In the genomic region with DNA sequence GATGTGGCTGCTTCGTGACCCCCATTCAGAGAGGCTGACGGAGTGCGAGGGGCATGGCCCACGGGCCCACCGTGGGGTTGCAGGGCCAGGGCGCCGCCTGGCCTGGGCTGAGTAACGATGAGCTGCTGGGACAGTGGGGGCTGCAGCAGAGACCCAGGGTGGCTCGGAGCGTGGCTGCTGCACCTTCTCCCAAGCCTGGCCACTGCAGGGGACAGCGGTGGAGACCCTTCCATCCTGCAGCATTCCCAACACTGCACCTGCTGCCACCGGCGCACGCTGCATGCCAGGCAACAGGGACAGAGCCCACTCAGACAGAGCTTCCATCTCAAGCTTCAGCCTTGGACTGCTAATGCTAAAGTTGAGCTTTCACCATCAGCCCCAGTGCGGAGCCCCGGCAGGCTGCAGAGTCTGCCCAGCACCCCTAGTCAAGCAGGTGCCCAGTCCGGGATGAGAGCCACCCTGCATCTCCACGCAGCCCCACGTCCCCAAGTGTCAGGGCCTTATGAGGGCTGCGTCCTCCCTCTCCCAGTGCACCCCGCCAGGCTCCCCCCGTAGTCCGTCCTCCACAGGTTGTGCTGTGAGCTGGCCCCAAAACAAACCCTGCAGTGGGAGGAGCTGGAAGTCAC, we compare ENCODE assay signal across 26 cellular contexts.
DNase-seq lines count a peak whose midpoint lies in the region; ATAC-seq, FAIRE-seq and TF ChIP-seq lines count a peak whose summit lies in the region.
"Had no signal": no experiment of that assay in that cellular context is flagged by ENCODE, and none has a peak within 500 bp of the region (broad histone marks: within the 10 kb centered on the region; RNA-seq: fewer than 3 reads in every experiment).

No MANE protein-coding gene starts in this region.

- DNase-seq in activated naive CD8-positive, alpha-beta T cell treated with anti-CD3 and anti-CD28 coated beads, Interleukin-2, amount 50 U/mL, for 24 hours = no peak
- DNase-seq in activated naive CD8-positive, alpha-beta T cell treated with anti-CD3 and anti-CD28 coated beads for 36 hours = no peak
- no peak for DNase-seq in HepG2 (ENCODE audit: low spot score)
- peak; percentile 52 for DNase-seq in sigmoid colon
- no peak for DNase-seq in vagina (ENCODE audit: extremely low spot score in 2 of 2)
- no peak for DNase-seq in activated naive CD4-positive, alpha-beta T cell treated with anti-CD3 and anti-CD28 coated beads for 36 hours
- no peak for DNase-seq in GM12892 (ENCODE audit: insufficient read length)
- DNase-seq in NCI-H2081 treated with DMSO at 0.1 percent for 48 hours (lab: John Stamatoyannopoulos, UW) = no peak
- DNase-seq: ACHN; Calu3; CD8-positive, alpha-beta memory T cell; MV-4-11; NCI-H1105 treated with DMSO at 0.1 percent for 48 hours; NCI-H1694 treated with DMSO at 0.1 percent for 48 hours; NCI-H446; NCI-H526 treated with DMSO at 0.1 percent for 48 hours; PC-9; SHP77 treated with DMSO at 0.1 percent for 48 hours had no signal

- BruUV-seq in HepG2 (replicated peaks; lab: Mats Ljungman, UMichigan) = no TSS peak

- H3K4me1 ChIP-seq in HepG2 (ENCODE audit: insufficient read depth, low read length) (peaks cover 57% of the 10 kb centered on the region), sigmoid colon (peaks cover 0 to 13% (median 3%) of the 10 kb centered on the region in 4 donors), vagina (peaks cover 16% of the 10 kb centered on the region)

- TF ChIP-seq CTCF in HepG2 (CRISPR knock-in tag; IDR thresholded peaks at IDR 0.05) (no peak), sigmoid colon (IDR thresholded peaks at IDR 0.05) (no peak), vagina (IDR thresholded peaks at IDR 0.05) (no peak)

- 71% methylated on average over 13 of the region's 23 CpGs for WGBS in HepG2 (ENCODE audit: low lambda C conversion rate)
- whole genome bisulfite sequencing in sigmoid colon, 2 donors = 93 to 94% methylated on average over 23 of the region's 23 CpGs

- H3K27me3 Mint-ChIP-seq in activated naive CD8-positive, alpha-beta T cell treated with anti-CD3 and anti-CD28 coated beads, Interleukin-2, amount 50 U/mL, for 24 hours = peaks cover 5% of the 10 kb centered on the region
- peaks cover 18% of the 10 kb centered on the region for H3K27me3 Mint-ChIP-seq in activated naive CD8-positive, alpha-beta T cell treated with anti-CD3 and anti-CD28 coated beads for 36 hours
- peaks cover 8% of the 10 kb centered on the region for H3K27me3 Mint-ChIP-seq in activated naive CD4-positive, alpha-beta T cell treated with anti-CD3 and anti-CD28 coated beads for 36 hours (ENCODE audit: low read depth)

- no peak for TF ChIP-seq EP300 in HepG2 (IDR thresholded peaks at IDR 0.05; ENCODE audit: low read depth in 2 of 2, low read length in 2 of 2)
- no peak for TF ChIP-seq EP300 in HepG2 (CRISPR knock-in tag; IDR thresholded peaks at IDR 0.05; ENCODE audit: borderline replicate concordance)
- no peak for TF ChIP-seq EP300 in sigmoid colon (IDR thresholded peaks at IDR 0.05)

- no peak overlapping the region for H3K27ac Mint-ChIP-seq in activated naive CD8-positive, alpha-beta T cell treated with anti-CD3 and anti-CD28 coated beads, Interleukin-2, amount 50 U/mL, for 24 hours
- H3K27ac Mint-ChIP-seq in activated naive CD8-positive, alpha-beta T cell treated with anti-CD3 and anti-CD28 coated beads for 36 hours = no peak overlapping the region
- H3K27ac Mint-ChIP-seq in activated naive CD4-positive, alpha-beta T cell treated with anti-CD3 and anti-CD28 coated beads for 36 hours = no peak overlapping the region
- H3K27ac Mint-ChIP-seq: CD8-positive, alpha-beta memory T cell; GM23338; IgD-negative memory B cell had no signal

- H3K27ac ChIP-seq in HepG2 (ENCODE audit: extremely low read length, insufficient read depth, low read length) (no peak overlapping the region), sigmoid colon (no peak overlapping the region), vagina (peak overlapping the region; percentile 19)
- H3K27ac ChIP-seq: 22Rv1, C4-2B, PC-9, SK-N-MC had no signal

- TF ChIP-seq RAD21 in HepG2 (CRISPR knock-in tag; IDR thresholded peaks at IDR 0.05) = no peak

- intact Hi-C loops in HepG2 (cut with micrococcal nuclease; ENCODE audit: unreplicated experiment) = loop anchor here (5.0 kb wide), 1 partner anchor 180 kb away; no protein-coding TSS in a partner anchor
- intact Hi-C loops in sigmoid colon (cut with DNase I) = no loop called here
- intact Hi-C loops in vagina (cut with DNase I) = no loop called here
- intact Hi-C loops in activated naive CD4-positive, alpha-beta T cell treated with anti-CD3 and anti-CD28 coated beads for 36 hours (cut with micrococcal nuclease) = no loop called here

- no peaks in the 10 kb centered on the region for H3K9me3 Mint-ChIP-seq in activated naive CD8-positive, alpha-beta T cell treated with anti-CD3 and anti-CD28 coated beads, Interleukin-2, amount 50 U/mL, for 24 hours
- peaks cover 1% of the 10 kb centered on the region for H3K9me3 Mint-ChIP-seq in activated naive CD8-positive, alpha-beta T cell treated with anti-CD3 and anti-CD28 coated beads for 36 hours
- H3K9me3 Mint-ChIP-seq in activated naive CD4-positive, alpha-beta T cell treated with anti-CD3 and anti-CD28 coated beads for 36 hours = peaks cover 2% of the 10 kb centered on the region

- no peaks in the 10 kb centered on the region for H3K4me1 Mint-ChIP-seq in activated naive CD8-positive, alpha-beta T cell treated with anti-CD3 and anti-CD28 coated beads, Interleukin-2, amount 50 U/mL, for 24 hours
- H3K4me1 Mint-ChIP-seq in activated naive CD8-positive, alpha-beta T cell treated with anti-CD3 and anti-CD28 coated beads for 36 hours = no peaks in the 10 kb centered on the region
- H3K4me1 Mint-ChIP-seq in activated naive CD4-positive, alpha-beta T cell treated with anti-CD3 and anti-CD28 coated beads for 36 hours (ENCODE audit: low read depth) = no peaks in the 10 kb centered on the region
- H3K4me1 Mint-ChIP-seq: CD8-positive, alpha-beta memory T cell had no signal

- H3K27me3 ChIP-seq in HepG2 (ENCODE audit: control insufficient read depth in 1 of 2, insufficient read depth in 2 of 2, low read length in 2 of 2) (no peaks in the 10 kb centered on the region), sigmoid colon (no peaks in the 10 kb centered on the region), vagina (no peaks in the 10 kb centered on the region)

- no peaks in the 10 kb centered on the region for H3K36me3 ChIP-seq in HepG2 (replicated peaks in 1 of 2; ENCODE audit: control insufficient read depth in 1 of 2, insufficient read depth in 2 of 2, low read length in 2 of 2)
- H3K36me3 ChIP-seq in sigmoid colon = no peaks in the 10 kb centered on the region
- no peaks in the 10 kb centered on the region for H3K36me3 ChIP-seq in vagina

- H2AFZ ChIP-seq in HepG2 (ENCODE audit: low read length) = no peak overlapping the region
- H2AFZ ChIP-seq: GM23338, PC-9 had no signal

- CTCF ChIA-PET in HepG2 (lab: Yijun Ruan, JAX; ENCODE audit: low intra/inter-chr PET ratio, low total read pairs) = no interaction called here
- CTCF ChIA-PET in activated naive CD4-positive, alpha-beta T cell treated with anti-CD3 and anti-CD28 coated beads for 36 hours (lab: Charles Lee) = no interaction called here

- H3K9me3 ChIP-seq in HepG2 (ENCODE audit: low read length) (no peaks in the 10 kb centered on the region), sigmoid colon (no peaks in the 10 kb centered on the region), vagina (no peaks in the 10 kb centered on the region)

- POLR2A ChIA-PET in HepG2 (lab: Yijun Ruan, JAX) = interaction anchor here (1.4 to 2.4 kb wide), 3 partner anchors 20 to 54 kb away, joined by 3 to 26 read pairs (median 14); no protein-coding TSS in a partner anchor

- no peaks in the 10 kb centered on the region for H4K20me1 ChIP-seq in HepG2 (ENCODE audit: insufficient read depth, low read length)

- no peak overlapping the region for H3K4me3 Mint-ChIP-seq in activated naive CD8-positive, alpha-beta T cell treated with anti-CD3 and anti-CD28 coated beads, Interleukin-2, amount 50 U/mL, for 24 hours
- H3K4me3 Mint-ChIP-seq in activated naive CD8-positive, alpha-beta T cell treated with anti-CD3 and anti-CD28 coated beads for 36 hours = no peak overlapping the region
- H3K4me3 Mint-ChIP-seq in activated naive CD4-positive, alpha-beta T cell treated with anti-CD3 and anti-CD28 coated beads for 36 hours = no peak overlapping the region
- H3K4me3 Mint-ChIP-seq: CD8-positive, alpha-beta memory T cell; GM23338; IgD-negative memory B cell had no signal

- no peak overlapping the region for H3K9ac ChIP-seq in HepG2 (ENCODE audit: insufficient read depth, low read depth, low read length)

- H3K79me2 ChIP-seq in HepG2 (ENCODE audit: insufficient read depth, low read length) = no peaks in the 10 kb centered on the region

- H3K4me3 ChIP-seq in HepG2 (replicated peaks in 1 of 3; ENCODE audit: insufficient read depth in 1 of 3, low read depth in 2 of 3, low read length in 3 of 3) (no peak overlapping the region), sigmoid colon (no peak overlapping the region), vagina (no peak overlapping the region)
- H3K4me3 ChIP-seq: GM23338, PC-9, SK-N-MC had no signal

- no peaks in the 10 kb centered on the region for H3K36me3 Mint-ChIP-seq in activated naive CD8-positive, alpha-beta T cell treated with anti-CD3 and anti-CD28 coated beads, Interleukin-2, amount 50 U/mL, for 24 hours (ENCODE audit: low read depth)
- no peaks in the 10 kb centered on the region for H3K36me3 Mint-ChIP-seq in activated naive CD8-positive, alpha-beta T cell treated with anti-CD3 and anti-CD28 coated beads for 36 hours
- no peaks in the 10 kb centered on the region for H3K36me3 Mint-ChIP-seq in activated naive CD4-positive, alpha-beta T cell treated with anti-CD3 and anti-CD28 coated beads for 36 hours (ENCODE audit: low read depth)
- H3K36me3 Mint-ChIP-seq: IgD-negative memory B cell had no signal

- TF ChIP-seq POLR2A in HepG2 (IDR thresholded peaks at IDR 0.05; ENCODE audit: insufficient read depth in 1 of 2, low read depth in 2 of 2, low read length in 2 of 2) (no peak), sigmoid colon (IDR thresholded peaks at IDR 0.05) (no peak), vagina (IDR thresholded peaks at IDR 0.05) (no peak), GM12892 (IDR thresholded peaks at IDR 0.05; ENCODE audit: low read depth, low read length) (no peak)

- no peak for FAIRE-seq in HepG2 (lab: Jason Lieb, UNC)
- no peak for FAIRE-seq in GM12892 (lab: Jason Lieb, UNC)
- FAIRE-seq: G401.6, GM18507 had no signal

- in situ Hi-C loops in HepG2 (cut with HindIII; ENCODE audit: extremely low pct_ligation_motif_present, low pct_unique_long_range_greater_than_20kb) = no loop called here

- peak overlapping the region; percentile 32 for H3K4me2 ChIP-seq in HepG2 (ENCODE audit: low read depth, low read length)
- H3K4me2 ChIP-seq: GM23338, PC-9 had no signal

- peak; percentile 28 for ATAC-seq in activated naive CD8-positive, alpha-beta T cell treated with anti-CD3 and anti-CD28 coated beads, Interleukin-2, amount 50 U/mL, for 24 hours
- peak; percentile 3; the same call in 2 of the 3 replicates for ATAC-seq in HepG2
- ATAC-seq: GM23338, HCT116 had no signal

TF ChIP-seq in HepG2, 621 proteins besides CTCF, POLR2A, EP300 and RAD21 (continues in another document):
- TF ChIP-seq ZNF775 (CRISPR knock-in tag; IDR thresholded peaks at IDR 0.05; ENCODE audit: borderline replicate concordance) (no peak), ZNF160 (CRISPR knock-in tag; IDR thresholded peaks at IDR 0.05) (no peak), RBFOX2 (IDR thresholded peaks at IDR 0.05; ENCODE audit: low read depth, low read length) (no peak), TARDBP (CRISPR knock-in tag; IDR thresholded peaks at IDR 0.05) (0 out of 2 replicates have a peak, but pooled peaks have one; percentile 32)
